Comparison of ENCODE assay signal across 23 cellular contexts in genomic region chr14:96459851-96460250, GRCh38.
"Had no signal": no experiment of that assay in that cellular context is flagged by ENCODE, and none has a peak within 500 bp of the region (broad histone marks: within the 10 kb centered on the region; RNA-seq: fewer than 3 reads in every experiment).

No MANE protein-coding gene starts in this region.

- DNase-seq: colonic mucosa; cortex of kidney; effector CD8-positive, alpha-beta T cell; effector memory CD8-positive, alpha-beta T cell; endodermal cell; erythroblast; esophagus squamous epithelium; foreskin fibroblast; foreskin melanocyte; gastrocnemius medialis; glutamatergic neuron; head of caudate nucleus; heart right ventricle; hippocampal formation; left cardiac atrium; left lung; left ventricle myocardium superior; lower lobe of right lung; mesenchymal stem cell had no signal

- H3K4me3 Mint-ChIP-seq: dendritic cell treated with granulocyte-macrophage colony-stimulating factor and Interleukin-4, amounts not matched to agents 40 ng/mL and 50 ng/mL, for 4 days; effector memory CD8-positive, alpha-beta T cell; endodermal cell; mesothelial cell of epicardium had no signal

- H3K36me3 Mint-ChIP-seq: mesothelial cell of epicardium had no signal

- H3K4me1 ChIP-seq: colonic mucosa, esophagus squamous epithelium, gastrocnemius medialis, heart right ventricle, left lung, lower lobe of right lung had no signal

- H3K9me3 ChIP-seq: colonic mucosa, esophagus squamous epithelium, gastrocnemius medialis, heart right ventricle, left lung, lower lobe of right lung had no signal

- H3K9me3 Mint-ChIP-seq: dendritic cell treated with granulocyte-macrophage colony-stimulating factor and Interleukin-4, amounts not matched to agents 40 ng/mL and 50 ng/mL, for 4 days; effector memory CD8-positive, alpha-beta T cell; endodermal cell; mesothelial cell of epicardium had no signal

- H3K36me3 ChIP-seq: colonic mucosa, esophagus squamous epithelium, gastrocnemius medialis, heart right ventricle, left lung, lower lobe of right lung had no signal

- H3K27ac ChIP-seq: colonic mucosa, epithelial cell of prostate, esophagus squamous epithelium, gastrocnemius medialis, heart right ventricle, left lung, lower lobe of right lung had no signal

- H3K27ac Mint-ChIP-seq: dendritic cell treated with granulocyte-macrophage colony-stimulating factor and Interleukin-4, amounts not matched to agents 40 ng/mL and 50 ng/mL, for 4 days; effector memory CD8-positive, alpha-beta T cell; mesothelial cell of epicardium had no signal

- H3K4me3 ChIP-seq: colonic mucosa, esophagus squamous epithelium, gastrocnemius medialis, heart right ventricle, left lung, lower lobe of right lung had no signal

- ATAC-seq: effector memory CD8-positive, alpha-beta T cell; esophagus mucosa; gastrocnemius medialis; heart right ventricle; left cardiac atrium; left lung; left ventricle myocardium superior; lower lobe of right lung had no signal

- H3K27me3 ChIP-seq: colonic mucosa, gastrocnemius medialis, left lung had no signal
